ENCODE assay signal across 8 cellular contexts in the genomic region with DNA sequence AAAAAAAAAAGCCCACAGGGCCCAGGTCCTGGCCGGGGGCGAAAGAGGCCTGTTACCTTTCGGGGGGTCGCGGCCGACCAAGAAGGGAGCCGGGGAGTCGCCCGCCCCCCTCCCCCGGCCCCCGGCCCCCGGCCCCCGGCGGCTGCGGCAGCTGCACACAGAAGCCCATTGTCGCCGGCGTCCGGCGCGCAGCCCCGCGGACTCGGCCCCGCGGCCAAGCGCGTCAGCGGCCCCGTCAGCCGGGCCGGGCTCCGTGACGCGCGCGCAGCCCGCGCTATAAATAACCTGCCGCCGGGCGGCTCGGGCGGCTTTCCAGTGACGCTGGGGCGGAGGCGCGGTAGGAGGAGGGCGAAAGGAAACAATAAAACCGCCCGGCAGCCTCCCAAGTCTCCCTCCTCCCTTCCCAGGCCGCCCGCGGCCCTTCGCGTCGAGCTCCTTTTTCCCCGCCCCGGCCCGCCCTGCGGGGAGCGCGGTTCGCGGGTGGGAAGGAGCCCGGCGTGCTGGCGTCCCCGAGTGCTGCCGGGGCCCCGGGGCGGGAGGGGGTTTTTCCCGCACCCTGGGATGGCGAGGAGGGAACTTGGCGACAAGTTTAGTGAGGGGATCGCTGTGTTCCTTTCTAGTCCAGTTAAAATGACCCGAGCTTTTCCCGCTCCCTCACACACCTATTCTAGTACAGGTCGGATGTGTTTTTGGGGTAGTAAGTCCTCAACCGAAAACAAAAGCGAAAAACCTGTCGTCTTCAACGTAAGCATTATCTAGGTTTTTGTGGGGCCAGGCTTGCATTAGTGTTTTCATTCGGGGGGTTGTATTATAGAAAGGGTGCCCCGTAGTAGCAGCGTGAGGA. TPM values are rescaled to one million over a fixed set of nuclear protein-coding genes. Genes with fewer than 3 reads are reported as not detected.
A peak's percentile ranks its signal among the peaks of the same experiment; 100 is the strongest.
DNase-seq lines count a peak whose midpoint lies in the region; ATAC-seq, FAIRE-seq and TF ChIP-seq lines count a peak whose summit lies in the region.

No MANE protein-coding gene starts in this region.

- H3K9me3 Mint-ChIP-seq in T-helper 1 cell treated with Interleukin-12 subunit alpha and Interleukin-12 subunit beta and Interleukin-4 antibody, amounts not matched to agents 30 μg/mL and 1 μg/mL, for 36 hours: no peaks in the 10 kb centered on the region

- H3K4me1 Mint-ChIP-seq in T-helper 1 cell treated with Interleukin-12 subunit alpha and Interleukin-12 subunit beta and Interleukin-4 antibody, amounts not matched to agents 30 μg/mL and 1 μg/mL, for 36 hours (ENCODE audit: low read depth): peaks cover 34% of the 10 kb centered on the region

- H3K4me1 ChIP-seq in right atrium auricular region: peaks cover 0 to 19% of the 10 kb centered on the region in 2 donors
- no peaks in the 10 kb centered on the region for H3K4me1 ChIP-seq in urinary bladder (ENCODE audit: insufficient read depth)

- H3K4me3 ChIP-seq in right atrium auricular region (peak overlapping the region; percentile 91 to 94), urinary bladder (ENCODE audit: low read depth, low read length) (peak overlapping the region; percentile 78)

- H3K27ac Mint-ChIP-seq in T-helper 1 cell treated with Interleukin-12 subunit alpha and Interleukin-12 subunit beta and Interleukin-4 antibody, amounts not matched to agents 30 μg/mL and 1 μg/mL, for 36 hours: peak overlapping the region; percentile 98

- no peaks in the 10 kb centered on the region for H3K9me3 ChIP-seq in right atrium auricular region

- H3K27me3 ChIP-seq in right atrium auricular region: no peaks in the 10 kb centered on the region

- peak; percentile 56 for ATAC-seq in HG02678 (IDR thresholded peaks at IDR 0.05; ENCODE audit: unreplicated experiment)

- WGBS in urinary bladder: 1% methylated on average over 86 of the region's 86 CpGs

- DNase-seq in GM12892 (ENCODE audit: insufficient read length) (peak; percentile 70), NCI-H1105 (lab: John Stamatoyannopoulos, UW) (peak; percentile 62), amygdala (lab: John Stamatoyannopoulos, UW) (peak; percentile 28 to 95 (median 86)), right atrium auricular region (ENCODE audit: low spot score) (peak; percentile 95), pulmonary artery endothelial cell (ENCODE audit: low read depth, low spot score) (peak; percentile 72)

- H3K4me3 Mint-ChIP-seq in T-helper 1 cell treated with Interleukin-12 subunit alpha and Interleukin-12 subunit beta and Interleukin-4 antibody, amounts not matched to agents 30 μg/mL and 1 μg/mL, for 36 hours: peak overlapping the region; percentile 89

- H3K36me3 ChIP-seq in right atrium auricular region (no peaks in the 10 kb centered on the region), urinary bladder (ENCODE audit: insufficient read depth) (no peaks in the 10 kb centered on the region)

- peak overlapping the region; percentile 100 for H3K27ac ChIP-seq in right atrium auricular region
- peak overlapping the region; percentile 100 for H3K27ac ChIP-seq in urinary bladder (ENCODE audit: low read depth)

- no peaks in the 10 kb centered on the region for H3K36me3 Mint-ChIP-seq in T-helper 1 cell treated with Interleukin-12 subunit alpha and Interleukin-12 subunit beta and Interleukin-4 antibody, amounts not matched to agents 30 μg/mL and 1 μg/mL, for 36 hours (ENCODE audit: low read depth)

- TF ChIP-seq CTCF in right atrium auricular region (IDR thresholded peaks at IDR 0.05): no peak

- no peaks in the 10 kb centered on the region for H3K27me3 Mint-ChIP-seq in T-helper 1 cell treated with Interleukin-12 subunit alpha and Interleukin-12 subunit beta and Interleukin-4 antibody, amounts not matched to agents 30 μg/mL and 1 μg/mL, for 36 hours (ENCODE audit: low read depth)

- TF ChIP-seq POLR2A in GM12892 (IDR thresholded peaks at IDR 0.05; ENCODE audit: low read depth, low read length): peak; percentile 61; the same call in 1 of the 2 replicates

- peak; percentile 70 for FAIRE-seq in GM12892 (lab: Jason Lieb, UNC)

RNA-seq across cellular contexts. Expression of a gene that starts 10.0 kb away (rescaled TPM):
- polyA plus RNA-seq in GM12892 (2012; ENCODE audit: missing spikeins): 0.68 TPM
- total RNA-seq in right atrium auricular region: 1 to 10 TPM; 3.7 to 8.9 TPM
- 0.07 and 0.11 TPM in 2 replicates for total RNA-seq in pulmonary artery endothelial cell
- total RNA-seq in urinary bladder: 2.9 TPM
- polyA plus RNA-seq in urinary bladder: 11.1 TPM

Comparison
In these comparisons a context has a peak if more than half of its experiments do, and no peak if none do; other contexts are left out.
1. Peak in every context shown above with its lines: DNase-seq, ATAC-seq, H3K4me3 ChIP-seq and H3K27ac ChIP-seq.